9 cellular contexts compared by ENCODE assay signal in the genomic region with DNA sequence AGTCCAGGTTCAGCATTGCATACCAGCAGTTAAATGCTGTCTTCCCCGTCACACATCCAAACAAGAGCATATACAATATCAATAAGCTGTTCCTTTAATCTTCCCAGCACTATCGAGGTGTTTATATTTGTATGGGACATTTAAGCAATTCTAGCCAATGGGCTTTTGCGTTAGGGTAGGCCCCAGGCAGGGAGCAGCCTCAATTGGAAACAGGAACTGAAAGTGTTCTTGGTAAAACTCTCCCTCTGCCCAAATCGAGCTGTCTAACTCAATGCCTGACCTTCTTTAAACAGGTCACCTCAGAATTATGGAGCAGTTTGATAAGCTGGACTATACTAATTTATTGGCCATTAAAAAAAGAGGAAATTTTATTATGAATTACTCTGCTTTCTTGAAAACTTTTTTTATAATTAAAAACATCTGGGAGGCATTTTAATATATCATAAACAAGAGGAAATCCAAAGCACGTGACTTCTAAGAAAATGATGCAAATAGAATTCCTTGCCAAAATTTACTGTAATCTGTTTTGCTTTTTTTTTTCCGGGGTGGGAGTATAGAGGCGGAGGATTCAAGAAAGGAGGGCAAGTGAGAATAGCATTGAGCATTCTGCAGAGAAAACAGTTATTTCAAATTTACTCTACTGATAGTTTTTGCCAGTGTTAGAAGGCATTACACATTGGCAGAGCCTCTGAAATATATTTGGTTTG.
DNase-seq lines count a peak whose midpoint lies in the region; ATAC-seq and TF ChIP-seq lines count a peak whose summit lies in the region.
"Had no signal": no experiment of that assay in that cellular context is flagged by ENCODE, and none has a peak within 500 bp of the region (broad histone marks: within the 10 kb centered on the region; RNA-seq: fewer than 3 reads in every experiment).

No MANE protein-coding gene starts in this region.

- POLR2A ChIA-PET in activated CD8-positive, alpha-beta T cell treated with anti-CD3 and anti-CD28 coated beads for 36 hours (lab: Charles Lee): no interaction called here
- POLR2A ChIA-PET in activated CD8-positive, alpha-beta T cell treated with anti-CD3 and anti-CD28 coated beads, Interleukin-2, amount 10 ng/mL, durations not matched to agents 7 days and 5 days (lab: Charles Lee): no interaction called here

- H3K4me3 ChIP-seq in thoracic aorta: peak overlapping the region; percentile 58
- H3K4me3 ChIP-seq: BLaER1 had no signal

- H3K9me3 Mint-ChIP-seq in activated CD8-positive, alpha-beta T cell treated with anti-CD3 and anti-CD28 coated beads for 36 hours: no peaks in the 10 kb centered on the region
- no peaks in the 10 kb centered on the region for H3K9me3 Mint-ChIP-seq in activated CD8-positive, alpha-beta T cell treated with anti-CD3 and anti-CD28 coated beads, Interleukin-2, amount 10 ng/mL, durations not matched to agents 7 days and 5 days (ENCODE audit: insufficient read depth)
- peaks cover 3% of the 10 kb centered on the region for H3K9me3 Mint-ChIP-seq in activated T-helper 17 cell treated with anti-CD3 and anti-CD28 coated beads, Interleukin-2, amount 50 U/mL, for 72 hours

- ATAC-seq in activated CD8-positive, alpha-beta T cell treated with anti-CD3 and anti-CD28 coated beads for 36 hours: no peak
- ATAC-seq in activated CD8-positive, alpha-beta T cell treated with anti-CD3 and anti-CD28 coated beads, Interleukin-2, amount 10 ng/mL, durations not matched to agents 7 days and 5 days: no peak
- ATAC-seq in HG03097 (IDR thresholded peaks at IDR 0.05; ENCODE audit: low FRiP score, unreplicated experiment) (peak; percentile 81), left cardiac atrium (peak; percentile 96 to 98), thoracic aorta (ENCODE audit: insufficient number of reproducible peaks, low FRiP score, low read depth) (peak; percentile 79)
- ATAC-seq in activated T-helper 17 cell treated with anti-CD3 and anti-CD28 coated beads, Interleukin-2, amount 50 U/mL, for 72 hours (replicated peaks): no peak

- no peak overlapping the region for H3K27ac Mint-ChIP-seq in activated CD8-positive, alpha-beta T cell treated with anti-CD3 and anti-CD28 coated beads for 36 hours
- no peak overlapping the region for H3K27ac Mint-ChIP-seq in activated CD8-positive, alpha-beta T cell treated with anti-CD3 and anti-CD28 coated beads, Interleukin-2, amount 10 ng/mL, durations not matched to agents 7 days and 5 days
- H3K27ac Mint-ChIP-seq in activated T-helper 17 cell treated with anti-CD3 and anti-CD28 coated beads, Interleukin-2, amount 50 U/mL, for 72 hours: no peak overlapping the region

- H3K27me3 Mint-ChIP-seq in activated CD8-positive, alpha-beta T cell treated with anti-CD3 and anti-CD28 coated beads for 36 hours: peaks cover 4% of the 10 kb centered on the region
- no peaks in the 10 kb centered on the region for H3K27me3 Mint-ChIP-seq in activated CD8-positive, alpha-beta T cell treated with anti-CD3 and anti-CD28 coated beads, Interleukin-2, amount 10 ng/mL, durations not matched to agents 7 days and 5 days (ENCODE audit: low read depth)
- H3K27me3 Mint-ChIP-seq in activated T-helper 17 cell treated with anti-CD3 and anti-CD28 coated beads, Interleukin-2, amount 50 U/mL, for 72 hours: peaks cover 8% of the 10 kb centered on the region

- no peak for TF ChIP-seq CTCF in activated CD8-positive, alpha-beta T cell treated with anti-CD3 and anti-CD28 coated beads for 36 hours (IDR thresholded peaks at IDR 0.05)
- no peak for TF ChIP-seq CTCF in thoracic aorta (IDR thresholded peaks at IDR 0.05)

- peaks cover 6 to 11% of the 10 kb centered on the region in 2 donors for H3K4me1 ChIP-seq in thoracic aorta (ENCODE audit: control insufficient read depth in 1 of 2, low read depth in 2 of 2)
- H3K4me1 ChIP-seq: BLaER1 had no signal

- intact Hi-C loops in activated CD8-positive, alpha-beta T cell treated with anti-CD3 and anti-CD28 coated beads for 36 hours (cut with micrococcal nuclease): no loop called here
- intact Hi-C loops in left cardiac atrium (cut with DNase I): no loop called here

- no peaks in the 10 kb centered on the region for H3K36me3 Mint-ChIP-seq in activated CD8-positive, alpha-beta T cell treated with anti-CD3 and anti-CD28 coated beads for 36 hours (ENCODE audit: low read depth)
- H3K36me3 Mint-ChIP-seq in activated CD8-positive, alpha-beta T cell treated with anti-CD3 and anti-CD28 coated beads, Interleukin-2, amount 10 ng/mL, durations not matched to agents 7 days and 5 days (ENCODE audit: low read depth): no peaks in the 10 kb centered on the region
- H3K36me3 Mint-ChIP-seq in activated T-helper 17 cell treated with anti-CD3 and anti-CD28 coated beads, Interleukin-2, amount 50 U/mL, for 72 hours (ENCODE audit: low read depth): no peaks in the 10 kb centered on the region

- no peaks in the 10 kb centered on the region for H3K27me3 ChIP-seq in thoracic aorta (replicated peaks; ENCODE audit: insufficient read depth)
- H3K27me3 ChIP-seq: BLaER1 had no signal

- CTCF ChIA-PET in activated CD8-positive, alpha-beta T cell treated with anti-CD3 and anti-CD28 coated beads for 36 hours (lab: Charles Lee): no interaction called here
- CTCF ChIA-PET in activated CD8-positive, alpha-beta T cell treated with anti-CD3 and anti-CD28 coated beads, Interleukin-2, amount 10 ng/mL, durations not matched to agents 7 days and 5 days (lab: Charles Lee): interaction anchor here (1.1 kb wide), 1 partner anchor 13 kb away, joined by 3 read pairs; no protein-coding TSS in a partner anchor

- no peak overlapping the region for H3K27ac ChIP-seq in thoracic aorta
- H3K27ac ChIP-seq: BLaER1 had no signal

- no peaks in the 10 kb centered on the region for H3K9me3 ChIP-seq in thoracic aorta
- H3K9me3 ChIP-seq: BLaER1 had no signal

- DNase-seq in activated CD8-positive, alpha-beta T cell treated with anti-CD3 and anti-CD28 coated beads for 36 hours: peak; percentile 2
- DNase-seq in activated CD8-positive, alpha-beta T cell treated with anti-CD3 and anti-CD28 coated beads, Interleukin-2, amount 10 ng/mL, durations not matched to agents 7 days and 5 days: no peak
- DNase-seq in SIG-M5 treated with dmso at 0.1 percent for 504 hours (lab: John Stamatoyannopoulos, UW; ENCODE audit: unreplicated experiment): peak; percentile 80
- DNase-seq in left cardiac atrium: peak; percentile 52
- DNase-seq in thoracic aorta (ENCODE audit: low spot score): no peak
- no peak for DNase-seq in activated CD4-positive, alpha-beta T cell treated with anti-CD3 and anti-CD28 coated beads for 48 hours

- no peaks in the 10 kb centered on the region for H3K4me1 Mint-ChIP-seq in activated CD8-positive, alpha-beta T cell treated with anti-CD3 and anti-CD28 coated beads for 36 hours (ENCODE audit: low read depth)
- H3K4me1 Mint-ChIP-seq in activated CD8-positive, alpha-beta T cell treated with anti-CD3 and anti-CD28 coated beads, Interleukin-2, amount 10 ng/mL, durations not matched to agents 7 days and 5 days (ENCODE audit: low read depth): no peaks in the 10 kb centered on the region
- H3K4me1 Mint-ChIP-seq in activated T-helper 17 cell treated with anti-CD3 and anti-CD28 coated beads, Interleukin-2, amount 50 U/mL, for 72 hours: peaks cover 5% of the 10 kb centered on the region

- no peaks in the 10 kb centered on the region for H3K36me3 ChIP-seq in thoracic aorta
- H3K36me3 ChIP-seq: BLaER1 had no signal

- no peak overlapping the region for H3K4me3 Mint-ChIP-seq in activated CD8-positive, alpha-beta T cell treated with anti-CD3 and anti-CD28 coated beads for 36 hours
- no peak overlapping the region for H3K4me3 Mint-ChIP-seq in activated CD8-positive, alpha-beta T cell treated with anti-CD3 and anti-CD28 coated beads, Interleukin-2, amount 10 ng/mL, durations not matched to agents 7 days and 5 days
- no peak overlapping the region for H3K4me3 Mint-ChIP-seq in activated T-helper 17 cell treated with anti-CD3 and anti-CD28 coated beads, Interleukin-2, amount 50 U/mL, for 72 hours

Comparison
In these comparisons a context has a peak if more than half of its experiments do, and no peak if none do; other contexts are left out.
1. DNase-seq: peak in activated CD8-positive, alpha-beta T cell treated with anti-CD3 and anti-CD28 coated beads for 36 hours (single experiment), SIG-M5 treated with dmso at 0.1 percent for 504 hours (single experiment) and left cardiac atrium (single experiment); none in activated CD8-positive, alpha-beta T cell treated with anti-CD3 and anti-CD28 coated beads, Interleukin-2, amount 10 ng/mL, durations not matched to agents 7 days and 5 days (single experiment), thoracic aorta (single experiment) and activated CD4-positive, alpha-beta T cell treated with anti-CD3 and anti-CD28 coated beads for 48 hours (single experiment).
2. ATAC-seq: peak in HG03097 (single experiment), left cardiac atrium (2 of 2) and thoracic aorta (single experiment); none in activated CD8-positive, alpha-beta T cell treated with anti-CD3 and anti-CD28 coated beads for 36 hours (single experiment), activated CD8-positive, alpha-beta T cell treated with anti-CD3 and anti-CD28 coated beads, Interleukin-2, amount 10 ng/mL, durations not matched to agents 7 days and 5 days (single experiment) and activated T-helper 17 cell treated with anti-CD3 and anti-CD28 coated beads, Interleukin-2, amount 50 U/mL, for 72 hours (single experiment).